Comparison of ENCODE assay signal across 1 cellular context in the genomic region with DNA sequence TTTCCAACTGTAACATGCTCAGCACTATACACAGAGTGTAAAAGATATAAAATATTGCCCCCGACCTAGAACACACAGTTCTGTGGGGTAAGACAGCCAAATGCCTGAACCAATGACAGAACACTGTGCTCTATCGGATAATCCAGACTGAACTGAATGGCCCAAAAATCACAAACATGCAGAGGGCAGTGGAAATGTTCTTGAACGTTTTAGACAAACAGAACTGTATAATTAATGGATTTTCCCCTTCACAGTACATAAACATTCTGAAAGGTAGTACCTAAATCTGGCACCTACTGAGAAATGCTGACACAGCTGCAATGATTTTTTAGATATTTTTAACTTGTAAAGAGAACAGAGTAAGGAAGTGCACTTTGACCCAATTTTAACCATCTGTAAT.
TF ChIP-seq lines count a peak whose summit lies in the region.

No MANE protein-coding gene starts in this region.

TF ChIP-seq in GM23338, 12 proteins besides CTCF, POLR2A, EP300 and RAD21 (continued from another document):
- TF ChIP-seq, protein P1, sequence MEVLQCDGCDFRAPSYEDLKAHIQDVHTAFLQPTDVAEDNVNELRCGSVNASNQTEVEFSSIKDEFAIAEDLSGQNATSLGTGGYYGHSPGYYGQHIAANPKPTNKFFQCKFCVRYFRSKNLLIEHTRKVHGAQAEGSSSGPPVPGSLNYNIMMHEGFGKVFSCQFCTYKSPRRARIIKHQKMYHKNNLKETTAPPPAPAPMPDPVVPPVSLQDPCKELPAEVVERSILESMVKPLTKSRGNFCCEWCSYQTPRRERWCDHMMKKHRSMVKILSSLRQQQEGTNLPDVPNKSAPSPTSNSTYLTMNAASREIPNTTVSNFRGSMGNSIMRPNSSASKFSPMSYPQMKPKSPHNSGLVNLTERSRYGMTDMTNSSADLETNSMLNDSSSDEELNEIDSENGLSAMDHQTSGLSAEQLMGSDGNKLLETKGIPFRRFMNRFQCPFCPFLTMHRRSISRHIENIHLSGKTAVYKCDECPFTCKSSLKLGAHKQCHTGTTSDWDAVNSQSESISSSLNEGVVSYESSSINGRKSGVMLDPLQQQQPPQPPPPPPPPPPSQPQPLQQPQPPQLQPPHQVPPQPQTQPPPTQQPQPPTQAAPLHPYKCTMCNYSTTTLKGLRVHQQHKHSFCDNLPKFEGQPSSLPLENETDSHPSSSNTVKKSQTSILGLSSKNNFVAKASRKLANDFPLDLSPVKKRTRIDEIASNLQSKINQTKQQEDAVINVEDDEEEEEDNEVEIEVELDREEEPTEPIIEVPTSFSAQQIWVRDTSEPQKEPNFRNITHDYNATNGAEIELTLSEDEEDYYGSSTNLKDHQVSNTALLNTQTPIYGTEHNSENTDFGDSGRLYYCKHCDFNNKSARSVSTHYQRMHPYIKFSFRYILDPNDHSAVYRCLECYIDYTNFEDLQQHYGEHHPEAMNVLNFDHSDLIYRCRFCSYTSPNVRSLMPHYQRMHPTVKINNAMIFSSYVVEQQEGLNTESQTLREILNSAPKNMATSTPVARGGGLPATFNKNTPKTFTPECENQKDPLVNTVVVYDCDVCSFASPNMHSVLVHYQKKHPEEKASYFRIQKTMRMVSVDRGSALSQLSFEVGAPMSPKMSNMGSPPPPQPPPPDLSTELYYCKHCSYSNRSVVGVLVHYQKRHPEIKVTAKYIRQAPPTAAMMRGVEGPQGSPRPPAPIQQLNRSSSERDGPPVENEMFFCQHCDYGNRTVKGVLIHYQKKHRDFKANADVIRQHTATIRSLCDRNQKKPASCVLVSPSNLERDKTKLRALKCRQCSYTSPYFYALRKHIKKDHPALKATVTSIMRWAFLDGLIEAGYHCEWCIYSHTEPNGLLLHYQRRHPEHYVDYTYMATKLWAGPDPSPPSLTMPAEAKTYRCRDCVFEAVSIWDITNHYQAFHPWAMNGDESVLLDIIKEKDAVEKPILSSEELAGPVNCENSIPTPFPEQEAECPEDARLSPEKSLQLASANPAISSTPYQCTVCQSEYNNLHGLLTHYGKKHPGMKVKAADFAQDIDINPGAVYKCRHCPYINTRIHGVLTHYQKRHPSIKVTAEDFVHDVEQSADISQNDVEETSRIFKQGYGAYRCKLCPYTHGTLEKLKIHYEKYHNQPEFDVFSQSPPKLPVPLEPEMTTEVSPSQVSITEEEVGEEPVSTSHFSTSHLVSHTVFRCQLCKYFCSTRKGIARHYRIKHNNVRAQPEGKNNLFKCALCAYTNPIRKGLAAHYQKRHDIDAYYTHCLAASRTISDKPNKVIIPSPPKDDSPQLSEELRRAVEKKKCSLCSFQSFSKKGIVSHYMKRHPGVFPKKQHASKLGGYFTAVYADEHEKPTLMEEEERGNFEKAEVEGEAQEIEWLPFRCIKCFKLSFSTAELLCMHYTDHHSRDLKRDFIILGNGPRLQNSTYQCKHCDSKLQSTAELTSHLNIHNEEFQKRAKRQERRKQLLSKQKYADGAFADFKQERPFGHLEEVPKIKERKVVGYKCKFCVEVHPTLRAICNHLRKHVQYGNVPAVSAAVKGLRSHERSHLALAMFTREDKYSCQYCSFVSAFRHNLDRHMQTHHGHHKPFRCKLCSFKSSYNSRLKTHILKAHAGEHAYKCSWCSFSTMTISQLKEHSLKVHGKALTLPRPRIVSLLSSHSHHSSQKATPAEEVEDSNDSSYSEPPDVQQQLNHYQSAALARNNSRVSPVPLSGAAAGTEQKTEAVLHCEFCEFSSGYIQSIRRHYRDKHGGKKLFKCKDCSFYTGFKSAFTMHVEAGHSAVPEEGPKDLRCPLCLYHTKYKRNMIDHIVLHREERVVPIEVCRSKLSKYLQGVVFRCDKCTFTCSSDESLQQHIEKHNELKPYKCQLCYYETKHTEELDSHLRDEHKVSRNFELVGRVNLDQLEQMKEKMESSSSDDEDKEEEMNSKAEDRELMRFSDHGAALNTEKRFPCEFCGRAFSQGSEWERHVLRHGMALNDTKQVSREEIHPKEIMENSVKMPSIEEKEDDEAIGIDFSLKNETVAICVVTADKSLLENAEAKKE (CRISPR knock-in tag; IDR thresholded peaks at IDR 0.05): no peak
- TF ChIP-seq, protein P2, sequence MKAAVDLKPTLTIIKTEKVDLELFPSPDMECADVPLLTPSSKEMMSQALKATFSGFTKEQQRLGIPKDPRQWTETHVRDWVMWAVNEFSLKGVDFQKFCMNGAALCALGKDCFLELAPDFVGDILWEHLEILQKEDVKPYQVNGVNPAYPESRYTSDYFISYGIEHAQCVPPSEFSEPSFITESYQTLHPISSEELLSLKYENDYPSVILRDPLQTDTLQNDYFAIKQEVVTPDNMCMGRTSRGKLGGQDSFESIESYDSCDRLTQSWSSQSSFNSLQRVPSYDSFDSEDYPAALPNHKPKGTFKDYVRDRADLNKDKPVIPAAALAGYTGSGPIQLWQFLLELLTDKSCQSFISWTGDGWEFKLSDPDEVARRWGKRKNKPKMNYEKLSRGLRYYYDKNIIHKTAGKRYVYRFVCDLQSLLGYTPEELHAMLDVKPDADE (IDR thresholded peaks at IDR 0.05): no peak
- TF ChIP-seq CREB1 (CRISPR knock-in tag; IDR thresholded peaks at IDR 0.05; ENCODE audit: low read depth) (no peak), STAT1 (IDR thresholded peaks at IDR 0.05; ENCODE audit: unreplicated experiment) (no peak), POLR2AphosphoS5 (IDR thresholded peaks at IDR 0.05; ENCODE audit: low read depth) (no peak), ZNF331 (CRISPR knock-in tag; IDR thresholded peaks at IDR 0.05; ENCODE audit: low read depth) (no peak)
